ENCODE assay signal across 8 cellular contexts in the genomic region with DNA sequence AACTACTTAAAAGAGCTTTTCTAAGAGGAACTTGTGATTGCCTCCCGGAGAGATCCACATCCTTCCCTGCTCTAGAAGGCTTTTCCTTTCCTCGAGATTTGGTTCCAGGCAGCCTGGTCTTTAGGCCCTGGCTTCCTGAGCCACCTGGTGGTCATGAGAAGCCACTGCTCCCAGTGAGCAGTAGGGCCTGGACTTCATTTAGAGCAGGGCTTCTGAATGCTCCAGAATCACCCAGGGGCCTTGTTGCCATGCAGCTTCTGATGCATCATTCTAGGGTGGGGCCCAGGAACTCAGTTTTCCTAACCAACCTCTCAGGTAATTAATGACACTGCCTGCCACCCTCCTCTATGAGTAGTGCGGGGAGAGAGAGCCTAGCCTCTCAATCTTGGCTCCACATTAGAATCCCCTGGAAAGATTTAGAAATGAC. TPM values are rescaled to one million over a fixed set of nuclear protein-coding genes. Genes with fewer than 3 reads are reported as not detected.
A peak's percentile ranks its signal among the peaks of the same experiment; 100 is the strongest.
DNase-seq lines count a peak whose midpoint lies in the region; ATAC-seq and TF ChIP-seq lines count a peak whose summit lies in the region.

No MANE protein-coding gene starts in this region.

- H4K8ac ChIP-seq in neuronal stem cell (ENCODE audit: low read depth, low read length): no peak overlapping the region

- intact Hi-C loops in activated T-helper 1 cell treated with anti-CD3 and anti-CD28 coated beads, Interleukin-12 subunit alpha, Interleukin-12 subunit beta, Interleukin-2, Interleukin-4 antibody, amounts not matched to agents 30 ng/mL and 10 ng/mL and 1 ng/mL, durations not matched to agents 14 hours and 24 hours and 36 hours (cut with micrococcal nuclease): loop anchor here (1.0 to 10.0 kb wide), 5 partner anchors 31 to 639 kb away; no protein-coding TSS in a partner anchor

- TF ChIP-seq CTCF in OCI-LY1 (IDR thresholded peaks at IDR 0.05; ENCODE audit: low read length) (peak; percentile 79), fibroblast of the aortic adventitia (IDR thresholded peaks at IDR 0.05; ENCODE audit: insufficient read depth, low read length) (peak; percentile 99), type B pancreatic cell (conservative IDR thresholded peaks at IDR 0.05) (peak; percentile 96)

- no peaks in the 10 kb centered on the region for H3K9me3 Mint-ChIP-seq in activated T-helper 1 cell treated with anti-CD3 and anti-CD28 coated beads, Interleukin-12 subunit alpha, Interleukin-12 subunit beta, Interleukin-2, Interleukin-4 antibody, amounts not matched to agents 30 ng/mL and 10 ng/mL and 1 ng/mL, durations not matched to agents 14 hours and 24 hours and 36 hours
- H3K9me3 Mint-ChIP-seq in type B pancreatic cell: no peaks in the 10 kb centered on the region

- H3K4me1 Mint-ChIP-seq in activated T-helper 1 cell treated with anti-CD3 and anti-CD28 coated beads, Interleukin-12 subunit alpha, Interleukin-12 subunit beta, Interleukin-2, Interleukin-4 antibody, amounts not matched to agents 30 ng/mL and 10 ng/mL and 1 ng/mL, durations not matched to agents 14 hours and 24 hours and 36 hours (ENCODE audit: low read depth): peaks cover 30% of the 10 kb centered on the region
- peaks cover 5% of the 10 kb centered on the region for H3K4me1 Mint-ChIP-seq in type B pancreatic cell (ENCODE audit: unreplicated experiment)

- no peaks in the 10 kb centered on the region for H3K79me2 ChIP-seq in OCI-LY1 (ENCODE audit: insufficient read depth, low read length)

- H4K91ac ChIP-seq in neuronal stem cell (ENCODE audit: low read depth, low read length, poor library complexity): no peak overlapping the region

- no peaks in the 10 kb centered on the region for H3K9me2 ChIP-seq in OCI-LY1 (ENCODE audit: low read depth, low read length)

- H3K18ac ChIP-seq in neuronal stem cell (ENCODE audit: low read length): no peak overlapping the region

- H3K23ac ChIP-seq in neuronal stem cell (ENCODE audit: low read depth, low read length, poor library complexity): no peak overlapping the region

- no peak overlapping the region for H3K4me3 Mint-ChIP-seq in activated T-helper 1 cell treated with anti-CD3 and anti-CD28 coated beads, Interleukin-12 subunit alpha, Interleukin-12 subunit beta, Interleukin-2, Interleukin-4 antibody, amounts not matched to agents 30 ng/mL and 10 ng/mL and 1 ng/mL, durations not matched to agents 14 hours and 24 hours and 36 hours
- H3K4me3 Mint-ChIP-seq in type B pancreatic cell: no peak overlapping the region

- H3K14ac ChIP-seq in neuronal stem cell (ENCODE audit: low read length): no peak overlapping the region

- H2AK5ac ChIP-seq in neuronal stem cell (ENCODE audit: low read depth, low read length): no peak overlapping the region

- H4K20me1 ChIP-seq in OCI-LY1 (ENCODE audit: insufficient read depth, low read length): no peaks in the 10 kb centered on the region

- H3K9me3 ChIP-seq in OCI-LY1 (ENCODE audit: low read length) (no peaks in the 10 kb centered on the region), neuronal stem cell (replicated peaks in 1 of 2; ENCODE audit: control insufficient read depth in 2 of 2, insufficient read depth in 1 of 2, low read depth in 1 of 2, low read length in 2 of 2) (no peaks in the 10 kb centered on the region)

- no peaks in the 10 kb centered on the region for H3K4me1 ChIP-seq in OCI-LY1 (ENCODE audit: insufficient read depth, low read length, severe bottlenecking)
- H3K4me1 ChIP-seq in neuronal stem cell (ENCODE audit: control insufficient read depth in 2 of 2, insufficient read depth in 1 of 2, low read depth in 1 of 2, low read length in 2 of 2): peaks cover 0 to 14% of the 10 kb centered on the region in 2 donors

- no CpG with 5 or more reads among the region's 3 CpGs for WGBS in neuronal stem cell (ENCODE audit: extremely low coverage in 2 of 2, insufficient read length in 2 of 2, insufficient replicate concordance in 1 of 2), 2 donors

- H2BK120ac ChIP-seq in neuronal stem cell (ENCODE audit: low read depth, low read length): no peak overlapping the region

- H2BK15ac ChIP-seq in neuronal stem cell (ENCODE audit: low read length): no peak overlapping the region

- DNase-seq in D341Med (ENCODE audit: low spot score) (peak; percentile 89), fibroblast of the aortic adventitia (ENCODE audit: low read depth) (peak; percentile 83), neuronal stem cell (ENCODE audit: low spot score) (peak; percentile 63), type B pancreatic cell (ENCODE audit: extremely low spot score, unreplicated experiment) (no peak)
- DNase-seq in activated T-helper 1 cell treated with anti-CD3 and anti-CD28 coated beads, Interleukin-12 subunit alpha, Interleukin-12 subunit beta, Interleukin-2, Interleukin-4 antibody, amounts not matched to agents 30 ng/mL and 10 ng/mL and 1 ng/mL, durations not matched to agents 14 hours and 24 hours and 36 hours (ENCODE audit: low spot score): peak; percentile 32

- peaks cover 55% of the 10 kb centered on the region for H3K36me3 Mint-ChIP-seq in activated T-helper 1 cell treated with anti-CD3 and anti-CD28 coated beads, Interleukin-12 subunit alpha, Interleukin-12 subunit beta, Interleukin-2, Interleukin-4 antibody, amounts not matched to agents 30 ng/mL and 10 ng/mL and 1 ng/mL, durations not matched to agents 14 hours and 24 hours and 36 hours (ENCODE audit: low read depth)
- peaks cover 29% of the 10 kb centered on the region for H3K36me3 Mint-ChIP-seq in type B pancreatic cell

- H3K36me3 ChIP-seq in OCI-LY1 (ENCODE audit: insufficient read depth, low read length) (peaks cover 98% of the 10 kb centered on the region), neuronal stem cell (replicated peaks in 1 of 2; ENCODE audit: control insufficient read depth in 2 of 2, insufficient read depth in 2 of 2, low read length in 2 of 2) (peaks cover 41 to 93% of the 10 kb centered on the region in 2 donors)

- ATAC-seq in GM19395 (IDR thresholded peaks at IDR 0.05; ENCODE audit: unreplicated experiment) (peak; percentile 89), HG03520 (IDR thresholded peaks at IDR 0.05; ENCODE audit: unreplicated experiment) (peak; percentile 82)

- H2BK5ac ChIP-seq in neuronal stem cell (ENCODE audit: low read length): no peak overlapping the region

- H3K4me3 ChIP-seq in OCI-LY1 (ENCODE audit: low read depth, low read length, poor library complexity, severe bottlenecking) (no peak overlapping the region), fibroblast of the aortic adventitia (ENCODE audit: low read depth, low read length) (no peak overlapping the region), neuronal stem cell (ENCODE audit: low read length in 2 of 2) (no peak overlapping the region)

- H3K9ac ChIP-seq in OCI-LY1 (ENCODE audit: low read length) (no peak overlapping the region), neuronal stem cell (ENCODE audit: low read depth, low read length, poor library complexity) (no peak overlapping the region)

- H2BK12ac ChIP-seq in neuronal stem cell (ENCODE audit: low read length): peak overlapping the region; percentile 30

- H3K27ac ChIP-seq in OCI-LY1 (ENCODE audit: low read depth, low read length, poor library complexity, severe bottlenecking): no peak overlapping the region
- H3K27ac ChIP-seq in neuronal stem cell (replicated peaks; ENCODE audit: low read length): peak overlapping the region; percentile 61

- H3K27me3 ChIP-seq in OCI-LY1 (ENCODE audit: insufficient read depth, low read length): no peaks in the 10 kb centered on the region
- no peaks in the 10 kb centered on the region for H3K27me3 ChIP-seq in neuronal stem cell (ENCODE audit: control insufficient read depth in 3 of 3, insufficient read depth in 3 of 3, low read depth in 1 of 3, low read length in 3 of 3)

- peaks cover 3% of the 10 kb centered on the region for H3K79me1 ChIP-seq in neuronal stem cell (ENCODE audit: low read depth, low read length)

- H3F3A ChIP-seq in OCI-LY1 (ENCODE audit: insufficient read depth, low read length): no peaks in the 10 kb centered on the region

- no peak overlapping the region for H3K4ac ChIP-seq in neuronal stem cell (ENCODE audit: low read length)

- no peaks in the 10 kb centered on the region for H3K27me3 Mint-ChIP-seq in activated T-helper 1 cell treated with anti-CD3 and anti-CD28 coated beads, Interleukin-12 subunit alpha, Interleukin-12 subunit beta, Interleukin-2, Interleukin-4 antibody, amounts not matched to agents 30 ng/mL and 10 ng/mL and 1 ng/mL, durations not matched to agents 14 hours and 24 hours and 36 hours (ENCODE audit: insufficient read depth)
- H3K27me3 Mint-ChIP-seq in type B pancreatic cell: no peaks in the 10 kb centered on the region

- H3K4me2 ChIP-seq in OCI-LY1 (ENCODE audit: low read length) (no peak overlapping the region), neuronal stem cell (ENCODE audit: insufficient read depth, low read length, poor library complexity, severe bottlenecking) (no peak overlapping the region)

- H3K27ac Mint-ChIP-seq in activated T-helper 1 cell treated with anti-CD3 and anti-CD28 coated beads, Interleukin-12 subunit alpha, Interleukin-12 subunit beta, Interleukin-2, Interleukin-4 antibody, amounts not matched to agents 30 ng/mL and 10 ng/mL and 1 ng/mL, durations not matched to agents 14 hours and 24 hours and 36 hours: peak overlapping the region; percentile 35
- peak overlapping the region; percentile 81 for H3K27ac Mint-ChIP-seq in type B pancreatic cell

- H2AFZ ChIP-seq in OCI-LY1 (ENCODE audit: low read length) (no peak overlapping the region), neuronal stem cell (ENCODE audit: low read length) (no peak overlapping the region)

RNA-seq across cellular contexts. Expression of a gene that starts 29.6 kb away (rescaled TPM):
- 133 and 137 TPM in 2 replicates for total RNA-seq in activated T-helper 1 cell treated with anti-CD3 and anti-CD28 coated beads, Interleukin-12 subunit alpha, Interleukin-12 subunit beta, Interleukin-2, Interleukin-4 antibody, amounts not matched to agents 30 ng/mL and 10 ng/mL and 1 ng/mL, durations not matched to agents 14 hours and 24 hours and 36 hours
- total RNA-seq in fibroblast of the aortic adventitia (ENCODE audit: low replicate concordance) (67.1 and 72.8 TPM in 2 replicates), type B pancreatic cell (ENCODE audit: low replicate concordance) (68.1 and 81.4 TPM in 2 replicates)
- polyA plus RNA-seq in neuronal stem cell (2013, experiment 1 of 2): 96.4 TPM
- polyA plus RNA-seq in neuronal stem cell (2013, experiment 2 of 2): 98.4 TPM
